Comparison of ENCODE assay signal across 1 cellular context in the genomic region with DNA sequence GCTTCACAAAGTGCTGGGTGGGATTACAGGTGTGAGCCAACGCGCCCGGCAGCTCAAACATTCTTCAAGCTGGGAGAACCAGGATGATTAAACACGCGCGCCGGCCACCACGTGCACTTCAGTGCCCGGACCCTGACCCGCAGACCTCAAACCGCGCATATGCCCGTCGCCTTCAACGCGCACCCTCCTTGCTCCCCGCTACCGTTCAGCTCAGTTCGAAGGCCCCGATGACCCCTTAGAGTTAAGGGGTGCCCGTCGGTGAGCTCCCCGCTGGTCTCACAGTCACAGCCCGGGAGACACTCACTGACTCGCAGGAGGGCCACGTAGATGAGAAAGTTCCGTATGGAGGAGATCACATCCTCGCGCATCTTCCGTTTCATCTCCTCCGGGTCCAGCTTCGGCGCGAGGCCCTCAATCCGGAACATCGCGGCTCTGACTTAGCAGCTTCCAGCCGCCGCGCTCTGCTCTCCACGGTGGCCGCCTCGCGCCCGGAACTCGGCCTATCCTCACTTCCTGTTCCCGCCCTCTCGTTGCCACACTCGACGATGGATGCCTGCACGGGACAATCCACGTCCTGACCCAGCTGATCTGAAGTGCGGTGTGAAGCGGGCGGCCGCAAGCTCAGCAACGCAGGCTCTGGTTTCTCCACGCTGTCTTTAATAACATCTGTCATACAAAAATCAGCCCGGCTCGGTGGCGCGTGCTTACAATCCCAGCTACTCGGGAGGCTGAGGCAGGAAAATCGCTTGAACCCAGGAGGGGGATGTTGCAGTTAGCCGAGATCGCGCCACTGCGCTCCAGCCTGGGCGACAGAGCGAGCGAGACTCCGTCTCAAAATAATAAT.
TF ChIP-seq lines count a peak whose summit lies in the region.

TSS of gene TOMM5 (minus strand) at position 490 of the 844 bp plus-strand sequence. CDS start at position 425, 65 bp downstream.

TF ChIP-seq in WTC11, 78 proteins besides CTCF, POLR2A, EP300 and RAD21 (continued from another document and continues in another):
- TF ChIP-seq ATF6 (CRISPR knock-in tag; IDR thresholded peaks at IDR 0.05) (0 out of 2 replicates have a peak, but pooled peaks have one; percentile 48), HMGXB4 (CRISPR knock-in tag; IDR thresholded peaks at IDR 0.05) (0 out of 2 replicates have a peak, but pooled peaks have one; percentile 58), ATF1 (CRISPR knock-in tag; IDR thresholded peaks at IDR 0.05) (0 out of 2 replicates have a peak, but pooled peaks have one; percentile 83), JUN (CRISPR knock-in tag; IDR thresholded peaks at IDR 0.05) (peak; percentile 89), TP53 (CRISPR knock-in tag; IDR thresholded peaks at IDR 0.05) (peak; percentile 96; the same call in 1 of the 2 replicates), JAZF1 (CRISPR knock-in tag; IDR thresholded peaks at IDR 0.05) (no peak), PRRX2 (CRISPR knock-in tag; IDR thresholded peaks at IDR 0.05) (no peak), FOXK1 (CRISPR knock-in tag; IDR thresholded peaks at IDR 0.05) (peak; percentile 98), MXD4 (CRISPR knock-in tag; IDR thresholded peaks at IDR 0.05; ENCODE audit: borderline replicate concordance) (no peak), ZNF232 (CRISPR knock-in tag; IDR thresholded peaks at IDR 0.05) (peak; percentile 98), ZNF423 (CRISPR knock-in tag; IDR thresholded peaks at IDR 0.05) (no peak), GRHL2 (CRISPR knock-in tag; IDR thresholded peaks at IDR 0.05; ENCODE audit: insufficient replicate concordance, severe bottlenecking) (no peak), ZBTB21 (CRISPR knock-in tag; IDR thresholded peaks at IDR 0.05; ENCODE audit: borderline replicate concordance) (no peak), FOXP1 (CRISPR knock-in tag; IDR thresholded peaks at IDR 0.05; ENCODE audit: borderline replicate concordance) (peak; percentile 99), NR2C2 (CRISPR knock-in tag; IDR thresholded peaks at IDR 0.05) (peak; percentile 62; the same call in 1 of the 2 replicates), FOXJ3 (CRISPR knock-in tag; IDR thresholded peaks at IDR 0.05; ENCODE audit: borderline replicate concordance) (no peak; the same call in 1 of the 2 replicates), SP1 (CRISPR knock-in tag; conservative IDR thresholded peaks at IDR 0.05) (peak; percentile 85), EMX1 (CRISPR knock-in tag; IDR thresholded peaks at IDR 0.05) (no peak)
- TF ChIP-seq, protein P1, sequence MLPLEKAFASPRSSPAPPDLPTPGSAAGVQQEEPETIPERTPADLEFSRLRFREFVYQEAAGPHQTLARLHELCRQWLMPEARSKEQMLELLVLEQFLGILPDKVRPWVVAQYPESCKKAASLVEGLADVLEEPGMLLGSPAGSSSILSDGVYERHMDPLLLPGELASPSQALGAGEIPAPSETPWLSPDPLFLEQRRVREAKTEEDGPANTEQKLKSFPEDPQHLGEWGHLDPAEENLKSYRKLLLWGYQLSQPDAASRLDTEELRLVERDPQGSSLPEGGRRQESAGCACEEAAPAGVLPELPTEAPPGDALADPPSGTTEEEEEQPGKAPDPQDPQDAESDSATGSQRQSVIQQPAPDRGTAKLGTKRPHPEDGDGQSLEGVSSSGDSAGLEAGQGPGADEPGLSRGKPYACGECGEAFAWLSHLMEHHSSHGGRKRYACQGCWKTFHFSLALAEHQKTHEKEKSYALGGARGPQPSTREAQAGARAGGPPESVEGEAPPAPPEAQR (CRISPR knock-in tag; IDR thresholded peaks at IDR 0.05) = no peak
- TF ChIP-seq, protein P2, sequence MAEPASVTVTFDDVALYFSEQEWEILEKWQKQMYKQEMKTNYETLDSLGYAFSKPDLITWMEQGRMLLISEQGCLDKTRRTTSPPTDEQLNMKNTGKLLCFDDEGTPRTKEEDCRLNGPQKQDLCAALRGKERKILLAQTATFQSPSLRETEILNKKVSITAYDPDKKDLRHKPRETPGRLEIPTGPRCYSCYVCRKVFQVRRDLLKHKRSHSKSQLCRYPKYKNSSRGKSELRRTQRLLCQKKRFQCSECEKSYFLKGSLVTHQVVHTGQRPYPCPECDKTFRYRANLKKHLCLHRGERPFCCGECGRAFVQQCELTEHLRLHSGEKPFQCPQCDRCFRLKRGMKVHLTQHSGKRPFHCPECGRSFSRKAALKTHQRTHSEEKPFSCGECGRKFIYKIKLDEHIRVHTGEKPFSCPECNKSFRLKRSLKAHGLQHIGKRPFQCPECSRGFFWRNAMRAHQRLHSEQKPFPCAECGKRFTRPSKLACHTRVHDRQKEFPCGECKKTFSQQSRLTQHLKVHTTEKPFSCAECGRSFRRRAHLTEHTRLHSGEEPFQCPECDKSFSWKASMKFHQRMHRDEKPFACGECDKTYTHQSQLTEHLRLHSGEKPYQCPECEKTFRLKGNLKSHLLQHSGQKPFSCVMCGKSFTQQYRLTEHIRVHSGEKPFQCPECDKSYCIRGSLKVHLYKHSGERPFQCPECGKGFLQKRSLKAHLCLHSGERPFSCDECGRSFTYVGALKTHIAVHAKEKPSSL (CRISPR knock-in tag; conservative IDR thresholded peaks at IDR 0.05) = no peak
- TF ChIP-seq, protein P3, sequence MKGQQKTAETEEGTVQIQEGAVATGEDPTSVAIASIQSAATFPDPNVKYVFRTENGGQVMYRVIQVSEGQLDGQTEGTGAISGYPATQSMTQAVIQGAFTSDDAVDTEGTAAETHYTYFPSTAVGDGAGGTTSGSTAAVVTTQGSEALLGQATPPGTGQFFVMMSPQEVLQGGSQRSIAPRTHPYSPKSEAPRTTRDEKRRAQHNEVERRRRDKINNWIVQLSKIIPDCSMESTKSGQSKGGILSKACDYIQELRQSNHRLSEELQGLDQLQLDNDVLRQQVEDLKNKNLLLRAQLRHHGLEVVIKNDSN (CRISPR knock-in tag; IDR thresholded peaks at IDR 0.05) = peak; percentile 84
- TF ChIP-seq, protein P4, sequence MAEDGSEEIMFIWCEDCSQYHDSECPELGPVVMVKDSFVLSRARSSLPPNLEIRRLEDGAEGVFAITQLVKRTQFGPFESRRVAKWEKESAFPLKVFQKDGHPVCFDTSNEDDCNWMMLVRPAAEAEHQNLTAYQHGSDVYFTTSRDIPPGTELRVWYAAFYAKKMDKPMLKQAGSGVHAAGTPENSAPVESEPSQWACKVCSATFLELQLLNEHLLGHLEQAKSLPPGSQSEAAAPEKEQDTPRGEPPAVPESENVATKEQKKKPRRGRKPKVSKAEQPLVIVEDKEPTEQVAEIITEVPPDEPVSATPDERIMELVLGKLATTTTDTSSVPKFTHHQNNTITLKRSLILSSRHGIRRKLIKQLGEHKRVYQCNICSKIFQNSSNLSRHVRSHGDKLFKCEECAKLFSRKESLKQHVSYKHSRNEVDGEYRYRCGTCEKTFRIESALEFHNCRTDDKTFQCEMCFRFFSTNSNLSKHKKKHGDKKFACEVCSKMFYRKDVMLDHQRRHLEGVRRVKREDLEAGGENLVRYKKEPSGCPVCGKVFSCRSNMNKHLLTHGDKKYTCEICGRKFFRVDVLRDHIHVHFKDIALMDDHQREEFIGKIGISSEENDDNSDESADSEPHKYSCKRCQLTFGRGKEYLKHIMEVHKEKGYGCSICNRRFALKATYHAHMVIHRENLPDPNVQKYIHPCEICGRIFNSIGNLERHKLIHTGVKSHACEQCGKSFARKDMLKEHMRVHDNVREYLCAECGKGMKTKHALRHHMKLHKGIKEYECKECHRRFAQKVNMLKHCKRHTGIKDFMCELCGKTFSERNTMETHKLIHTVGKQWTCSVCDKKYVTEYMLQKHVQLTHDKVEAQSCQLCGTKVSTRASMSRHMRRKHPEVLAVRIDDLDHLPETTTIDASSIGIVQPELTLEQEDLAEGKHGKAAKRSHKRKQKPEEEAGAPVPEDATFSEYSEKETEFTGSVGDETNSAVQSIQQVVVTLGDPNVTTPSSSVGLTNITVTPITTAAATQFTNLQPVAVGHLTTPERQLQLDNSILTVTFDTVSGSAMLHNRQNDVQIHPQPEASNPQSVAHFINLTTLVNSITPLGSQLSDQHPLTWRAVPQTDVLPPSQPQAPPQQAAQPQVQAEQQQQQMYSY (CRISPR knock-in tag; IDR thresholded peaks at IDR 0.05) = peak; percentile 65
- TF ChIP-seq, protein P5, sequence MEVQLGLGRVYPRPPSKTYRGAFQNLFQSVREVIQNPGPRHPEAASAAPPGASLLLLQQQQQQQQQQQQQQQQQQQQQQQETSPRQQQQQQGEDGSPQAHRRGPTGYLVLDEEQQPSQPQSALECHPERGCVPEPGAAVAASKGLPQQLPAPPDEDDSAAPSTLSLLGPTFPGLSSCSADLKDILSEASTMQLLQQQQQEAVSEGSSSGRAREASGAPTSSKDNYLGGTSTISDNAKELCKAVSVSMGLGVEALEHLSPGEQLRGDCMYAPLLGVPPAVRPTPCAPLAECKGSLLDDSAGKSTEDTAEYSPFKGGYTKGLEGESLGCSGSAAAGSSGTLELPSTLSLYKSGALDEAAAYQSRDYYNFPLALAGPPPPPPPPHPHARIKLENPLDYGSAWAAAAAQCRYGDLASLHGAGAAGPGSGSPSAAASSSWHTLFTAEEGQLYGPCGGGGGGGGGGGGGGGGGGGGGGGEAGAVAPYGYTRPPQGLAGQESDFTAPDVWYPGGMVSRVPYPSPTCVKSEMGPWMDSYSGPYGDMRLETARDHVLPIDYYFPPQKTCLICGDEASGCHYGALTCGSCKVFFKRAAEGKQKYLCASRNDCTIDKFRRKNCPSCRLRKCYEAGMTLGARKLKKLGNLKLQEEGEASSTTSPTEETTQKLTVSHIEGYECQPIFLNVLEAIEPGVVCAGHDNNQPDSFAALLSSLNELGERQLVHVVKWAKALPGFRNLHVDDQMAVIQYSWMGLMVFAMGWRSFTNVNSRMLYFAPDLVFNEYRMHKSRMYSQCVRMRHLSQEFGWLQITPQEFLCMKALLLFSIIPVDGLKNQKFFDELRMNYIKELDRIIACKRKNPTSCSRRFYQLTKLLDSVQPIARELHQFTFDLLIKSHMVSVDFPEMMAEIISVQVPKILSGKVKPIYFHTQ (CRISPR knock-in tag; IDR thresholded peaks at IDR 0.05) = no peak
- TF ChIP-seq, protein P6, sequence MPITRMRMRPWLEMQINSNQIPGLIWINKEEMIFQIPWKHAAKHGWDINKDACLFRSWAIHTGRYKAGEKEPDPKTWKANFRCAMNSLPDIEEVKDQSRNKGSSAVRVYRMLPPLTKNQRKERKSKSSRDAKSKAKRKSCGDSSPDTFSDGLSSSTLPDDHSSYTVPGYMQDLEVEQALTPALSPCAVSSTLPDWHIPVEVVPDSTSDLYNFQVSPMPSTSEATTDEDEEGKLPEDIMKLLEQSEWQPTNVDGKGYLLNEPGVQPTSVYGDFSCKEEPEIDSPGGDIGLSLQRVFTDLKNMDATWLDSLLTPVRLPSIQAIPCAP (CRISPR knock-in tag; IDR thresholded peaks at IDR 0.05) = peak; percentile 98
- TF ChIP-seq, protein P7, sequence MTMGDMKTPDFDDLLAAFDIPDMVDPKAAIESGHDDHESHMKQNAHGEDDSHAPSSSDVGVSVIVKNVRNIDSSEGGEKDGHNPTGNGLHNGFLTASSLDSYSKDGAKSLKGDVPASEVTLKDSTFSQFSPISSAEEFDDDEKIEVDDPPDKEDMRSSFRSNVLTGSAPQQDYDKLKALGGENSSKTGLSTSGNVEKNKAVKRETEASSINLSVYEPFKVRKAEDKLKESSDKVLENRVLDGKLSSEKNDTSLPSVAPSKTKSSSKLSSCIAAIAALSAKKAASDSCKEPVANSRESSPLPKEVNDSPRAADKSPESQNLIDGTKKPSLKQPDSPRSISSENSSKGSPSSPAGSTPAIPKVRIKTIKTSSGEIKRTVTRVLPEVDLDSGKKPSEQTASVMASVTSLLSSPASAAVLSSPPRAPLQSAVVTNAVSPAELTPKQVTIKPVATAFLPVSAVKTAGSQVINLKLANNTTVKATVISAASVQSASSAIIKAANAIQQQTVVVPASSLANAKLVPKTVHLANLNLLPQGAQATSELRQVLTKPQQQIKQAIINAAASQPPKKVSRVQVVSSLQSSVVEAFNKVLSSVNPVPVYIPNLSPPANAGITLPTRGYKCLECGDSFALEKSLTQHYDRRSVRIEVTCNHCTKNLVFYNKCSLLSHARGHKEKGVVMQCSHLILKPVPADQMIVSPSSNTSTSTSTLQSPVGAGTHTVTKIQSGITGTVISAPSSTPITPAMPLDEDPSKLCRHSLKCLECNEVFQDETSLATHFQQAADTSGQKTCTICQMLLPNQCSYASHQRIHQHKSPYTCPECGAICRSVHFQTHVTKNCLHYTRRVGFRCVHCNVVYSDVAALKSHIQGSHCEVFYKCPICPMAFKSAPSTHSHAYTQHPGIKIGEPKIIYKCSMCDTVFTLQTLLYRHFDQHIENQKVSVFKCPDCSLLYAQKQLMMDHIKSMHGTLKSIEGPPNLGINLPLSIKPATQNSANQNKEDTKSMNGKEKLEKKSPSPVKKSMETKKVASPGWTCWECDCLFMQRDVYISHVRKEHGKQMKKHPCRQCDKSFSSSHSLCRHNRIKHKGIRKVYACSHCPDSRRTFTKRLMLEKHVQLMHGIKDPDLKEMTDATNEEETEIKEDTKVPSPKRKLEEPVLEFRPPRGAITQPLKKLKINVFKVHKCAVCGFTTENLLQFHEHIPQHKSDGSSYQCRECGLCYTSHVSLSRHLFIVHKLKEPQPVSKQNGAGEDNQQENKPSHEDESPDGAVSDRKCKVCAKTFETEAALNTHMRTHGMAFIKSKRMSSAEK (CRISPR knock-in tag; IDR thresholded peaks at IDR 0.05; ENCODE audit: borderline replicate concordance) = 0 out of 2 replicates have a peak, but pooled peaks have one; percentile 46
- TF ChIP-seq, protein P8, sequence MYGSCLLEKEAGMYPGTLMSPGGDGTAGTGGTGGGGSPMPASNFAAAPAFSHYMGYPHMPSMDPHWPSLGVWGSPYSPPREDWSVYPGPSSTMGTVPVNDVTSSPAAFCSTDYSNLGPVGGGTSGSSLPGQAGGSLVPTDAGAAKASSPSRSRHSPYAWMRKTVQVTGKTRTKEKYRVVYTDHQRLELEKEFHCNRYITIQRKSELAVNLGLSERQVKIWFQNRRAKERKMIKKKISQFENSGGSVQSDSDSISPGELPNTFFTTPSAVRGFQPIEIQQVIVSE (CRISPR knock-in tag; IDR thresholded peaks at IDR 0.05; ENCODE audit: borderline replicate concordance) = no peak
